ENCODE assay signal across 26 cellular contexts in the genomic region with DNA sequence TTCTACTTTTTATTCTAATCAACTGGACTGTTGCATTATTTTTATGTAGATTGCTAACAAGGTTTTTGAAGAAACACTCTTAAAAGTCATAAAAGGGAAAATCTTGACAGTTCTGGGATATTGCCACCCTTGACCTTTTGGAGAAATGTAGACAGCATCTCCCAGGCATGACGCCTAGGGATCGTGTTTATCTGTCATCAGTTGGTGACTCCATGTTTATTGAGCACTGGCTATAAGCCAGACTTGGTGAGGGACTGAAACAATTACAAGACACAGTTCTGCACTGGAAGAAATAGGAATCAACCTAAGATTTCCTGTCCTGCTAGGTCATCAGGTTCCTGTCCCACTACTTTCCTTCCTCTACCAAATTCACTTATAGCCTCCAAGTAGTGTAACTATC. TPM values are rescaled to one million over a fixed set of nuclear protein-coding genes. Genes with fewer than 3 reads are reported as not detected.
DNase-seq lines count a peak whose midpoint lies in the region; ATAC-seq, FAIRE-seq and TF ChIP-seq lines count a peak whose summit lies in the region.
"Had no signal": no experiment of that assay in that cellular context is flagged by ENCODE, and none has a peak within 500 bp of the region (broad histone marks: within the 10 kb centered on the region; RNA-seq: fewer than 3 reads in every experiment).

No MANE protein-coding gene starts in this region.

- H3K4me1 ChIP-seq in PC-3 (ENCODE audit: insufficient read depth, low read length) (peaks cover 17% of the 10 kb centered on the region; the same call in 1 of the 2 replicates), endothelial cell of umbilical vein (ENCODE audit: control insufficient read depth, extremely low read depth, insufficient read depth, low read length) (peaks cover 43% of the 10 kb centered on the region), osteoblast (ENCODE audit: insufficient read depth, low read length) (peaks cover 69% of the 10 kb centered on the region)
- H3K4me1 ChIP-seq in CD4-positive, alpha-beta memory T cell (ENCODE audit: insufficient read depth, low read length), result no peaks in the 10 kb centered on the region
- H3K4me1 ChIP-seq: SJCRH30 had no signal

- H3K9me3 ChIP-seq in PC-3 (ENCODE audit: low read length) (no peaks in the 10 kb centered on the region), endothelial cell of umbilical vein (replicated peaks; ENCODE audit: control insufficient read depth, insufficient read depth, low read length) (no peaks in the 10 kb centered on the region), osteoblast (ENCODE audit: low read depth, low read length) (no peaks in the 10 kb centered on the region)
- no peaks in the 10 kb centered on the region for H3K9me3 ChIP-seq in CD4-positive, alpha-beta memory T cell (ENCODE audit: control insufficient read depth in 1 of 2, low read length in 2 of 2)
- H3K9me3 ChIP-seq: SJCRH30 had no signal

- peak; percentile 72 for FAIRE-seq in endothelial cell of umbilical vein (lab: Jason Lieb, UNC)
- FAIRE-seq: K562, small intestine, urothelium cell line had no signal

- intact Hi-C loops in PC-3 (cut with micrococcal nuclease) (no loop called here), endothelial cell of umbilical vein (cut with micrococcal nuclease) (no loop called here)
- intact Hi-C loops in CD4-positive, alpha-beta memory T cell (cut with micrococcal nuclease), result no loop called here

- CTCF ChIA-PET in PC-3 (lab: Charles Lee), result no interaction called here
- CTCF ChIA-PET in endothelial cell of umbilical vein (lab: Charles Lee), result interaction anchor here (0.7 kb wide), 1 partner anchor 9 kb away, joined by 3 read pairs; no protein-coding TSS in a partner anchor
- CTCF ChIA-PET in CD4-positive, alpha-beta memory T cell (lab: Charles Lee; ENCODE audit: partially characterized antibody), result no interaction called here

- 0 out of 2 replicates have a peak overlapping the region, but pooled peaks have one; percentile 4 for H3K27ac ChIP-seq in PC-3 (ENCODE audit: low read length)
- H3K27ac ChIP-seq in endothelial cell of umbilical vein (ENCODE audit: insufficient read depth, low read depth, low read length), result peak overlapping the region; percentile 43
- peak overlapping the region; percentile 77 for H3K27ac ChIP-seq in osteoblast (ENCODE audit: low read depth, low read length)
- no peak overlapping the region for H3K27ac ChIP-seq in CD4-positive, alpha-beta memory T cell (ENCODE audit: low read depth, low read length)
- H3K27ac ChIP-seq: SJCRH30 had no signal

- peaks cover 85% of the 10 kb centered on the region for H4K20me1 ChIP-seq in PC-3 (ENCODE audit: low read length)
- peaks cover 3% of the 10 kb centered on the region for H4K20me1 ChIP-seq in endothelial cell of umbilical vein (replicated peaks; ENCODE audit: control insufficient read depth, extremely low read depth, insufficient read depth, low read length)
- H4K20me1 ChIP-seq in osteoblast (ENCODE audit: insufficient read depth, low read length), result peaks cover 17% of the 10 kb centered on the region

- H3K4me2 ChIP-seq in PC-3 (ENCODE audit: low read length) (no peak overlapping the region), endothelial cell of umbilical vein (ENCODE audit: insufficient read depth, low read length) (peak overlapping the region; percentile 12), osteoblast (ENCODE audit: insufficient read depth, low read length) (no peak overlapping the region)

- peaks cover 84% of the 10 kb centered on the region for H3K36me3 ChIP-seq in PC-3 (ENCODE audit: low read depth, low read length)
- H3K36me3 ChIP-seq in endothelial cell of umbilical vein (ENCODE audit: control insufficient read depth in 2 of 2, extremely low read depth in 1 of 2, insufficient read depth in 2 of 2, low read length in 2 of 2), result peaks cover 0 to 11% of the 10 kb centered on the region in 2 experiments
- H3K36me3 ChIP-seq in osteoblast (ENCODE audit: insufficient read depth, low read length), result peaks cover 84% of the 10 kb centered on the region
- no peaks in the 10 kb centered on the region for H3K36me3 ChIP-seq in CD4-positive, alpha-beta memory T cell (ENCODE audit: insufficient read depth, low read length)

- DNase-seq in GM03348 (ENCODE audit: low spot score), result peak; percentile 17
- DNase-seq in PC-3, result peak; percentile 64
- DNase-seq in endothelial cell of umbilical vein (ENCODE audit: low read depth, low spot score), result peak; percentile 71
- peak; percentile 58 for DNase-seq in osteoblast (ENCODE audit: insufficient read length, low spot score, missing footprints)
- DNase-seq in CD4-positive, alpha-beta memory T cell, result no peak
- DNase-seq in SKM-1 (lab: John Stamatoyannopoulos, UW; ENCODE audit: unreplicated experiment), result no peak
- no peak for DNase-seq in SKM-1 treated with dmso at 0.1 percent for 144 hours (lab: John Stamatoyannopoulos, UW; ENCODE audit: unreplicated experiment)
- DNase-seq: activated CD4-positive, alpha-beta T cell treated with anti-CD3 and anti-CD28 coated beads for 36 hours; activated CD8-positive, alpha-beta memory T cell treated with anti-CD3 and anti-CD28 coated beads, Interleukin-2, amount 10 ng/mL, durations not matched to agents 7 days and 5 days; AML-193; Calu3; caudate nucleus; GDM1; kidney glomerular epithelial cell; naive thymus-derived CD8-positive, alpha-beta T cell; NCI-H1092; NCI-H2107; NCI-H526; SJCRH30; small intestine; stimulated activated CD4-positive, alpha-beta T cell treated with anti-CD3 and anti-CD28 coated beads, Interleukin-4, amount 100 ng/mL, for 24 hours; T-helper 9 cell had no signal

- H3K79me2 ChIP-seq in PC-3 (ENCODE audit: low read length) (peaks cover 97% of the 10 kb centered on the region), endothelial cell of umbilical vein (ENCODE audit: control insufficient read depth, insufficient read depth, low read length) (peaks cover 95% of the 10 kb centered on the region), osteoblast (ENCODE audit: insufficient read depth, low read length) (peaks cover 92% of the 10 kb centered on the region)

- peaks cover 0 to 2% of the 10 kb centered on the region in 2 donors for H3K27me3 Mint-ChIP-seq in CD4-positive, alpha-beta memory T cell

- H3K9me1 ChIP-seq in endothelial cell of umbilical vein (replicated peaks; ENCODE audit: control insufficient read depth, extremely low read depth, insufficient read depth, low read length), result no peaks in the 10 kb centered on the region

- no peaks in the 10 kb centered on the region for H3K9me3 Mint-ChIP-seq in CD4-positive, alpha-beta memory T cell
- H3K9me3 Mint-ChIP-seq: activated T-helper 17 cell treated with anti-CD3 and anti-CD28 coated beads, Interleukin-2, amount 50 U/mL, for 72 hours; naive thymus-derived CD8-positive, alpha-beta T cell had no signal

- no peak for TF ChIP-seq CTCF in PC-3 (conservative IDR thresholded peaks at IDR 0.05; ENCODE audit: low read depth, low read length)
- TF ChIP-seq CTCF in endothelial cell of umbilical vein (IDR thresholded peaks at IDR 0.05; ENCODE audit: extremely low read depth in 1 of 2, insufficient read depth in 1 of 2, low read depth in 1 of 2, low read length in 2 of 2), result no peak
- TF ChIP-seq CTCF in osteoblast (IDR thresholded peaks at IDR 0.05; ENCODE audit: extremely low read depth, low read depth, low read length), result no peak

- H2AFZ ChIP-seq in PC-3 (ENCODE audit: low read length) (no peak overlapping the region), endothelial cell of umbilical vein (ENCODE audit: low read depth, low read length) (no peak overlapping the region), osteoblast (ENCODE audit: low read length) (no peak overlapping the region)

- H3K9me2 ChIP-seq in PC-3 (replicated peaks; ENCODE audit: low read length), result no peaks in the 10 kb centered on the region

- H3K4me3 ChIP-seq in PC-3 (ENCODE audit: low read length) (no peak overlapping the region), endothelial cell of umbilical vein (replicated peaks in 1 of 3; ENCODE audit: insufficient read depth in 1 of 3, low read depth in 1 of 3, low read length in 3 of 3) (no peak overlapping the region), osteoblast (ENCODE audit: insufficient read depth, low read length) (no peak overlapping the region)
- no peak overlapping the region for H3K4me3 ChIP-seq in CD4-positive, alpha-beta memory T cell (ENCODE audit: low read length in 2 of 2)
- H3K4me3 ChIP-seq: K562, SJCRH30 had no signal

- H3K9ac ChIP-seq in PC-3 (ENCODE audit: low read length) (no peak overlapping the region), endothelial cell of umbilical vein (replicated peaks; ENCODE audit: extremely low read depth, insufficient read depth, low read length) (no peak overlapping the region)

- H3K4me3 Mint-ChIP-seq in CD4-positive, alpha-beta memory T cell, result no peak overlapping the region
- H3K4me3 Mint-ChIP-seq: activated CD4-positive, alpha-beta T cell treated with anti-CD3 and anti-CD28 coated beads for 36 hours; activated CD8-positive, alpha-beta memory T cell treated with anti-CD3 and anti-CD28 coated beads, Interleukin-2, amount 10 ng/mL, durations not matched to agents 7 days and 5 days; activated T-helper 17 cell treated with anti-CD3 and anti-CD28 coated beads, Interleukin-2, amount 50 U/mL, for 72 hours; naive thymus-derived CD8-positive, alpha-beta T cell had no signal

- POLR2A ChIA-PET in PC-3 (lab: Charles Lee; ENCODE audit: unreplicated experiment) (no interaction called here), endothelial cell of umbilical vein (lab: Charles Lee) (no interaction called here)
- POLR2A ChIA-PET in CD4-positive, alpha-beta memory T cell (lab: Charles Lee; ENCODE audit: partially characterized antibody), result no interaction called here

- H3K27me3 ChIP-seq in PC-3 (ENCODE audit: low read length) (no peaks in the 10 kb centered on the region), endothelial cell of umbilical vein (ENCODE audit: control insufficient read depth in 2 of 2, insufficient read depth in 2 of 2, low read length in 2 of 2) (no peaks in the 10 kb centered on the region), osteoblast (ENCODE audit: insufficient read depth, low read length) (no peaks in the 10 kb centered on the region)
- no peaks in the 10 kb centered on the region for H3K27me3 ChIP-seq in CD4-positive, alpha-beta memory T cell (ENCODE audit: insufficient read depth, low read length)
- H3K27me3 ChIP-seq: SJCRH30 had no signal

- peaks cover 16% of the 10 kb centered on the region for H3F3A ChIP-seq in PC-3 (ENCODE audit: low read length, unreplicated experiment)

- dilution Hi-C loops in endothelial cell of umbilical vein (cut with MboI; ENCODE audit: extremely low pct_ligation_motif_present, low sequenced_read_pairs), result no loop called here

- no peaks in the 10 kb centered on the region for H3K4me1 Mint-ChIP-seq in CD4-positive, alpha-beta memory T cell
- H3K4me1 Mint-ChIP-seq: activated CD4-positive, alpha-beta T cell treated with anti-CD3 and anti-CD28 coated beads for 36 hours; activated CD8-positive, alpha-beta memory T cell treated with anti-CD3 and anti-CD28 coated beads, Interleukin-2, amount 10 ng/mL, durations not matched to agents 7 days and 5 days; activated T-helper 17 cell treated with anti-CD3 and anti-CD28 coated beads, Interleukin-2, amount 50 U/mL, for 72 hours; naive thymus-derived CD8-positive, alpha-beta T cell had no signal

- peak; percentile 41 for TF ChIP-seq POLR2A in endothelial cell of umbilical vein (IDR thresholded peaks at IDR 0.05; ENCODE audit: low read depth, low read length)

- ATAC-seq in PC-3 (0 out of 2 replicates have a peak, but pooled peaks have one; percentile 20), GM21786 (IDR thresholded peaks at IDR 0.05; ENCODE audit: unreplicated experiment) (no peak)
- ATAC-seq: activated CD4-positive, alpha-beta T cell treated with anti-CD3 and anti-CD28 coated beads for 36 hours; activated CD8-positive, alpha-beta memory T cell treated with anti-CD3 and anti-CD28 coated beads, Interleukin-2, amount 10 ng/mL, durations not matched to agents 7 days and 5 days; activated T-helper 17 cell treated with anti-CD3 and anti-CD28 coated beads, Interleukin-2, amount 50 U/mL, for 72 hours; K562; naive thymus-derived CD8-positive, alpha-beta T cell had no signal

- no peaks in the 10 kb centered on the region for H3K36me3 Mint-ChIP-seq in CD4-positive, alpha-beta memory T cell
- H3K36me3 Mint-ChIP-seq: activated CD8-positive, alpha-beta memory T cell treated with anti-CD3 and anti-CD28 coated beads, Interleukin-2, amount 10 ng/mL, durations not matched to agents 7 days and 5 days; naive thymus-derived CD8-positive, alpha-beta T cell had no signal

- H3K27ac Mint-ChIP-seq in CD4-positive, alpha-beta memory T cell, result no peak overlapping the region
- H3K27ac Mint-ChIP-seq: activated CD4-positive, alpha-beta T cell treated with anti-CD3 and anti-CD28 coated beads for 36 hours; activated CD8-positive, alpha-beta memory T cell treated with anti-CD3 and anti-CD28 coated beads, Interleukin-2, amount 10 ng/mL, durations not matched to agents 7 days and 5 days; activated T-helper 17 cell treated with anti-CD3 and anti-CD28 coated beads, Interleukin-2, amount 50 U/mL, for 72 hours had no signal

- BruUV-seq in PC-3 (replicated peaks; lab: Mats Ljungman, UMichigan) (no TSS peak), endothelial cell of umbilical vein (replicated peaks; lab: Mats Ljungman, UMichigan) (no TSS peak)

RNA-seq across cellular contexts. Expression of a gene that starts 34.5 kb away (rescaled TPM):
- total RNA-seq in PC-3 (2014; rRNA removed) (159 and 171 TPM in 2 replicates), endothelial cell of umbilical vein (85.4 and 89.0 TPM in 2 replicates), osteoblast (15.9 and 19.7 TPM in 2 replicates)
- 13.1 and 13.2 TPM in 2 replicates for polyA plus RNA-seq in endothelial cell of umbilical vein
- polyA plus RNA-seq in endothelial cell of umbilical vein (2011; cell fraction: cytosol; rRNA removed), result 15.1 and 16.6 TPM in 2 replicates
- 23.5 and 41.4 TPM in 2 replicates for polyA plus RNA-seq in endothelial cell of umbilical vein (2011; cell fraction: nucleus; rRNA removed)
- polyA plus RNA-seq in endothelial cell of umbilical vein (2012), result 66.9 and 114 TPM in 2 replicates
- 17.1 and 23.8 TPM in 2 replicates for polyA minus RNA-seq in endothelial cell of umbilical vein
- 0.61 TPM for polyA minus RNA-seq in endothelial cell of umbilical vein (2011; cell fraction: cytosol; rRNA and poly(A)+ RNA removed)
- polyA minus RNA-seq in endothelial cell of umbilical vein (2011; cell fraction: nucleus; rRNA and poly(A)+ RNA removed), result 85.2 and 99.1 TPM in 2 replicates
- total RNA-seq in CD4-positive, alpha-beta memory T cell, result not detected
- not detected for polyA plus RNA-seq in CD4-positive, alpha-beta memory T cell
- total RNA-seq: activated CD4-positive, alpha-beta T cell treated with anti-CD3 and anti-CD28 coated beads for 36 hours; activated CD8-positive, alpha-beta memory T cell treated with anti-CD3 and anti-CD28 coated beads, Interleukin-2, amount 10 ng/mL, durations not matched to agents 7 days and 5 days; activated T-helper 17 cell treated with anti-CD3 and anti-CD28 coated beads, Interleukin-2, amount 50 U/mL, for 72 hours; naive thymus-derived CD8-positive, alpha-beta T cell had no signal
- polyA plus RNA-seq: naive thymus-derived CD8-positive, alpha-beta T cell had no signal

Comparison
In these comparisons a context has a peak if more than half of its experiments do, and no peak if none do; other contexts are left out.
1. DNase-seq: peak in GM03348 (single experiment), PC-3 (single experiment), endothelial cell of umbilical vein (single experiment) and osteoblast (single experiment); none in CD4-positive, alpha-beta memory T cell (0 of 5), SKM-1 (single experiment) and SKM-1 treated with dmso at 0.1 percent for 144 hours (single experiment).
2. RNA of a gene that starts 34.5 kb away (total RNA-seq): 159 to 171 TPM in PC-3, 85.4 to 89.0 TPM in endothelial cell of umbilical vein and 15.9 to 19.7 TPM in osteoblast; not detected in CD4-positive, alpha-beta memory T cell; every median in the first group is over 10 times any median in the second.